In the genomic region with DNA sequence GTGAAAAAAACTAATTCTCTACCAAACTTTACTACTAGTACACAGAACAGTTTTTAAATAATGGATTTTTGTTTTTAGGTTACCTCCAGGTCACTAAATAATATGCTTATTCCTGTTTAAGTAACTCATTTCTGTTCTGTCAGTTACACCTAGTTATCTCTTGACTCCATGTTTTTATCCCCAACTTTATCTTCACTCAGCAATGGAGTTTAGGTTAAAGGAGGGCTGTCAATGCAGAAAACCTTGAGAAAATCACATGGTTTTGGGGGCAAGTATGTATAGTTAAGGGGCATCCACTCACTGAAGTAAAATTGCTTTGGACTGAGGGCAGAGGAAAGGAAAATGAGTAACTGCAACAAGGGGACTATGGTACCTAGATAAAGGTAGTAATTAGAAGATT, we compare ENCODE assay signal across 1 cellular context.
TF ChIP-seq lines count a peak whose summit lies in the region.

No MANE protein-coding gene starts in this region.

TF ChIP-seq in GM23338, 12 proteins besides CTCF, POLR2A, EP300 and RAD21 (continued from another document):
- TF ChIP-seq, protein P1, sequence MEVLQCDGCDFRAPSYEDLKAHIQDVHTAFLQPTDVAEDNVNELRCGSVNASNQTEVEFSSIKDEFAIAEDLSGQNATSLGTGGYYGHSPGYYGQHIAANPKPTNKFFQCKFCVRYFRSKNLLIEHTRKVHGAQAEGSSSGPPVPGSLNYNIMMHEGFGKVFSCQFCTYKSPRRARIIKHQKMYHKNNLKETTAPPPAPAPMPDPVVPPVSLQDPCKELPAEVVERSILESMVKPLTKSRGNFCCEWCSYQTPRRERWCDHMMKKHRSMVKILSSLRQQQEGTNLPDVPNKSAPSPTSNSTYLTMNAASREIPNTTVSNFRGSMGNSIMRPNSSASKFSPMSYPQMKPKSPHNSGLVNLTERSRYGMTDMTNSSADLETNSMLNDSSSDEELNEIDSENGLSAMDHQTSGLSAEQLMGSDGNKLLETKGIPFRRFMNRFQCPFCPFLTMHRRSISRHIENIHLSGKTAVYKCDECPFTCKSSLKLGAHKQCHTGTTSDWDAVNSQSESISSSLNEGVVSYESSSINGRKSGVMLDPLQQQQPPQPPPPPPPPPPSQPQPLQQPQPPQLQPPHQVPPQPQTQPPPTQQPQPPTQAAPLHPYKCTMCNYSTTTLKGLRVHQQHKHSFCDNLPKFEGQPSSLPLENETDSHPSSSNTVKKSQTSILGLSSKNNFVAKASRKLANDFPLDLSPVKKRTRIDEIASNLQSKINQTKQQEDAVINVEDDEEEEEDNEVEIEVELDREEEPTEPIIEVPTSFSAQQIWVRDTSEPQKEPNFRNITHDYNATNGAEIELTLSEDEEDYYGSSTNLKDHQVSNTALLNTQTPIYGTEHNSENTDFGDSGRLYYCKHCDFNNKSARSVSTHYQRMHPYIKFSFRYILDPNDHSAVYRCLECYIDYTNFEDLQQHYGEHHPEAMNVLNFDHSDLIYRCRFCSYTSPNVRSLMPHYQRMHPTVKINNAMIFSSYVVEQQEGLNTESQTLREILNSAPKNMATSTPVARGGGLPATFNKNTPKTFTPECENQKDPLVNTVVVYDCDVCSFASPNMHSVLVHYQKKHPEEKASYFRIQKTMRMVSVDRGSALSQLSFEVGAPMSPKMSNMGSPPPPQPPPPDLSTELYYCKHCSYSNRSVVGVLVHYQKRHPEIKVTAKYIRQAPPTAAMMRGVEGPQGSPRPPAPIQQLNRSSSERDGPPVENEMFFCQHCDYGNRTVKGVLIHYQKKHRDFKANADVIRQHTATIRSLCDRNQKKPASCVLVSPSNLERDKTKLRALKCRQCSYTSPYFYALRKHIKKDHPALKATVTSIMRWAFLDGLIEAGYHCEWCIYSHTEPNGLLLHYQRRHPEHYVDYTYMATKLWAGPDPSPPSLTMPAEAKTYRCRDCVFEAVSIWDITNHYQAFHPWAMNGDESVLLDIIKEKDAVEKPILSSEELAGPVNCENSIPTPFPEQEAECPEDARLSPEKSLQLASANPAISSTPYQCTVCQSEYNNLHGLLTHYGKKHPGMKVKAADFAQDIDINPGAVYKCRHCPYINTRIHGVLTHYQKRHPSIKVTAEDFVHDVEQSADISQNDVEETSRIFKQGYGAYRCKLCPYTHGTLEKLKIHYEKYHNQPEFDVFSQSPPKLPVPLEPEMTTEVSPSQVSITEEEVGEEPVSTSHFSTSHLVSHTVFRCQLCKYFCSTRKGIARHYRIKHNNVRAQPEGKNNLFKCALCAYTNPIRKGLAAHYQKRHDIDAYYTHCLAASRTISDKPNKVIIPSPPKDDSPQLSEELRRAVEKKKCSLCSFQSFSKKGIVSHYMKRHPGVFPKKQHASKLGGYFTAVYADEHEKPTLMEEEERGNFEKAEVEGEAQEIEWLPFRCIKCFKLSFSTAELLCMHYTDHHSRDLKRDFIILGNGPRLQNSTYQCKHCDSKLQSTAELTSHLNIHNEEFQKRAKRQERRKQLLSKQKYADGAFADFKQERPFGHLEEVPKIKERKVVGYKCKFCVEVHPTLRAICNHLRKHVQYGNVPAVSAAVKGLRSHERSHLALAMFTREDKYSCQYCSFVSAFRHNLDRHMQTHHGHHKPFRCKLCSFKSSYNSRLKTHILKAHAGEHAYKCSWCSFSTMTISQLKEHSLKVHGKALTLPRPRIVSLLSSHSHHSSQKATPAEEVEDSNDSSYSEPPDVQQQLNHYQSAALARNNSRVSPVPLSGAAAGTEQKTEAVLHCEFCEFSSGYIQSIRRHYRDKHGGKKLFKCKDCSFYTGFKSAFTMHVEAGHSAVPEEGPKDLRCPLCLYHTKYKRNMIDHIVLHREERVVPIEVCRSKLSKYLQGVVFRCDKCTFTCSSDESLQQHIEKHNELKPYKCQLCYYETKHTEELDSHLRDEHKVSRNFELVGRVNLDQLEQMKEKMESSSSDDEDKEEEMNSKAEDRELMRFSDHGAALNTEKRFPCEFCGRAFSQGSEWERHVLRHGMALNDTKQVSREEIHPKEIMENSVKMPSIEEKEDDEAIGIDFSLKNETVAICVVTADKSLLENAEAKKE (CRISPR knock-in tag; IDR thresholded peaks at IDR 0.05): no peak
- TF ChIP-seq JUNB (IDR thresholded peaks at IDR 0.05; ENCODE audit: unreplicated experiment) (no peak), ZNF331 (CRISPR knock-in tag; IDR thresholded peaks at IDR 0.05; ENCODE audit: low read depth) (no peak), EZH2 (IDR thresholded peaks at IDR 0.05; ENCODE audit: low read depth, unreplicated experiment) (no peak), EZH2phosphoT487 (IDR thresholded peaks at IDR 0.05; ENCODE audit: unreplicated experiment) (no peak)
- TF ChIP-seq, protein P2, sequence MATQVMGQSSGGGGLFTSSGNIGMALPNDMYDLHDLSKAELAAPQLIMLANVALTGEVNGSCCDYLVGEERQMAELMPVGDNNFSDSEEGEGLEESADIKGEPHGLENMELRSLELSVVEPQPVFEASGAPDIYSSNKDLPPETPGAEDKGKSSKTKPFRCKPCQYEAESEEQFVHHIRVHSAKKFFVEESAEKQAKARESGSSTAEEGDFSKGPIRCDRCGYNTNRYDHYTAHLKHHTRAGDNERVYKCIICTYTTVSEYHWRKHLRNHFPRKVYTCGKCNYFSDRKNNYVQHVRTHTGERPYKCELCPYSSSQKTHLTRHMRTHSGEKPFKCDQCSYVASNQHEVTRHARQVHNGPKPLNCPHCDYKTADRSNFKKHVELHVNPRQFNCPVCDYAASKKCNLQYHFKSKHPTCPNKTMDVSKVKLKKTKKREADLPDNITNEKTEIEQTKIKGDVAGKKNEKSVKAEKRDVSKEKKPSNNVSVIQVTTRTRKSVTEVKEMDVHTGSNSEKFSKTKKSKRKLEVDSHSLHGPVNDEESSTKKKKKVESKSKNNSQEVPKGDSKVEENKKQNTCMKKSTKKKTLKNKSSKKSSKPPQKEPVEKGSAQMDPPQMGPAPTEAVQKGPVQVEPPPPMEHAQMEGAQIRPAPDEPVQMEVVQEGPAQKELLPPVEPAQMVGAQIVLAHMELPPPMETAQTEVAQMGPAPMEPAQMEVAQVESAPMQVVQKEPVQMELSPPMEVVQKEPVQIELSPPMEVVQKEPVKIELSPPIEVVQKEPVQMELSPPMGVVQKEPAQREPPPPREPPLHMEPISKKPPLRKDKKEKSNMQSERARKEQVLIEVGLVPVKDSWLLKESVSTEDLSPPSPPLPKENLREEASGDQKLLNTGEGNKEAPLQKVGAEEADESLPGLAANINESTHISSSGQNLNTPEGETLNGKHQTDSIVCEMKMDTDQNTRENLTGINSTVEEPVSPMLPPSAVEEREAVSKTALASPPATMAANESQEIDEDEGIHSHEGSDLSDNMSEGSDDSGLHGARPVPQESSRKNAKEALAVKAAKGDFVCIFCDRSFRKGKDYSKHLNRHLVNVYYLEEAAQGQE (IDR thresholded peaks at IDR 0.05; ENCODE audit: unreplicated experiment): no peak
